Comparison of ENCODE assay signal across 6 cellular contexts in genomic region chr1:228164561-228165371, GRCh38. TPM values are rescaled to one million over a fixed set of nuclear protein-coding genes. Genes with fewer than 3 reads are reported as not detected.
DNase-seq lines count a peak whose midpoint lies in the region; ATAC-seq and TF ChIP-seq lines count a peak whose summit lies in the region.

No MANE protein-coding gene starts in this region.

- peak overlapping the region; percentile 70; the same call in 1 of the 2 replicates for H3K4me3 ChIP-seq in PC-9
- H3K4me3 ChIP-seq in right cardiac atrium (ENCODE audit: low read length), result peak overlapping the region; percentile 38

- H3K36me3 ChIP-seq in PC-9 (ENCODE audit: low read depth), result no peaks in the 10 kb centered on the region

- CTCF ChIA-PET in PC-9 (lab: Charles Lee), result interaction anchor here (0.6 to 1.5 kb wide), 5 partner anchors 9 to 1425 kb away, joined by 3 to 11 read pairs (median 8); no protein-coding TSS in a partner anchor

- TF ChIP-seq CTCF in PC-9 (conservative IDR thresholded peaks at IDR 0.05), result no peak

- H3K27me3 ChIP-seq in PC-9 (ENCODE audit: insufficient read depth, low read depth), result no peaks in the 10 kb centered on the region
- H3K27me3 ChIP-seq in right cardiac atrium (ENCODE audit: control insufficient read depth, insufficient read depth), result no peaks in the 10 kb centered on the region

- POLR2A ChIA-PET in PC-9 (lab: Charles Lee; ENCODE audit: unreplicated experiment), result interaction anchor here (0.6 to 1.0 kb wide), 6 partner anchors 7 to 105 kb away, joined by 3 to 9 read pairs (median 4); no protein-coding TSS in a partner anchor

- peaks cover 7% of the 10 kb centered on the region; the same call in 1 of the 2 replicates for H3F3A ChIP-seq in PC-9 (ENCODE audit: insufficient read depth, low read depth)

- DNase-seq in PC-9 (no peak), right cardiac atrium (peak in 2 of 3 donors; percentile 23 to 65), medulla oblongata (ENCODE audit: extremely low spot score) (no peak), hypothalamus (lab: John Stamatoyannopoulos, UW) (no peak)

- TSS peak; percentile 92 for BruUV-seq in PC-9 (replicated peaks; lab: Mats Ljungman, UMichigan)

- H3K4me2 ChIP-seq in PC-9, result peak overlapping the region; percentile 88

- WGBS in right cardiac atrium, result 47% methylated on average over 20 of the region's 20 CpGs

- H3K27ac ChIP-seq in PC-9 (peak overlapping the region; percentile 60), right cardiac atrium (ENCODE audit: low read length) (peak overlapping the region; percentile 65)

- H3K9me3 ChIP-seq in PC-9 (ENCODE audit: insufficient read depth, low read depth) (no peaks in the 10 kb centered on the region), right cardiac atrium (ENCODE audit: control insufficient read depth, low read length) (no peaks in the 10 kb centered on the region)

- peak overlapping the region; percentile 76; the same call in 1 of the 2 replicates for H2AFZ ChIP-seq in PC-9

- peak; percentile 0 for ATAC-seq in GM19023 (IDR thresholded peaks at IDR 0.05; ENCODE audit: unreplicated experiment)
- ATAC-seq in right cardiac atrium, result no peak
- no peak for ATAC-seq in HG02571 (IDR thresholded peaks at IDR 0.05; ENCODE audit: unreplicated experiment)

- H3K4me1 ChIP-seq in PC-9 (replicated peaks; ENCODE audit: insufficient read depth) (peaks cover 13% of the 10 kb centered on the region), right cardiac atrium (ENCODE audit: control insufficient read depth, insufficient read depth, low read length) (peaks cover 2% of the 10 kb centered on the region)

- no peaks in the 10 kb centered on the region for H4K20me1 ChIP-seq in PC-9 (ENCODE audit: insufficient read depth)

- 0 out of 2 replicates have a peak, but pooled peaks cover 21% of the 10 kb centered on the region for H3K79me2 ChIP-seq in PC-9 (ENCODE audit: low read depth)

- no peaks in the 10 kb centered on the region for H3K9me2 ChIP-seq in PC-9 (ENCODE audit: insufficient read depth)

- intact Hi-C loops in PC-9 (cut with micrococcal nuclease; ENCODE audit: unreplicated experiment) (loop anchor here (5.0 kb wide), 1 partner anchor 602 kb away; the partner anchor contains the start of gene ZNF678), right cardiac atrium (cut with DNase I) (no loop called here)

RNA-seq across cellular contexts. Expression of gene IBA57, which starts 0.8 kb away (rescaled TPM):
- total RNA-seq in PC-9 (2021) (7.8 and 13.8 TPM in 2 replicates), right cardiac atrium (10 to 100 TPM in 2 of 4 donors, 1 to 10 TPM in 2; 8.3 to 12.0 (median 10.3) TPM)
- polyA plus RNA-seq in right cardiac atrium, result 4.5 TPM

RNA-seq across cellular contexts. Expression of gene GJC2, which starts 15.0 kb away (rescaled TPM):
- total RNA-seq in PC-9 (2021) (2.1 and 3.4 TPM in 2 replicates), right cardiac atrium (1 to 10 TPM; 1.2 to 2.2 (median 1.7) TPM)
- 1.3 TPM for polyA plus RNA-seq in right cardiac atrium

RNA-seq across cellular contexts. Expression of gene GUK1, which starts 24.7 kb away (rescaled TPM):
- total RNA-seq in PC-9 (2021) (239 and 278 TPM in 2 replicates), right cardiac atrium (100 to 1,000 TPM; 151 to 202 (median 169) TPM)
- polyA plus RNA-seq in right cardiac atrium, result 315 TPM

RNA-seq across cellular contexts. Expression of gene OBSCN, which starts 43.1 kb away (rescaled TPM):
- 62.9 and 91.7 TPM in 2 replicates for total RNA-seq in PC-9 (2021)
- 100 to 1,000 TPM; 144 to 196 (median 183) TPM for total RNA-seq in right cardiac atrium
- polyA plus RNA-seq in right cardiac atrium, result 234 TPM

RNA-seq across cellular contexts. Expression of gene MRPL55, which starts 55.7 kb away (rescaled TPM):
- total RNA-seq in PC-9 (2021) (81.0 and 84.4 TPM in 2 replicates), right cardiac atrium (10 to 100 TPM; 51.6 to 56.5 (median 52.8) TPM)
- 103 TPM for polyA plus RNA-seq in right cardiac atrium

Comparison
In these comparisons a context has a peak if more than half of its experiments do, and no peak if none do; other contexts are left out.
1. DNase-seq: peak in right cardiac atrium (2 of 3); none in PC-9 (0 of 2), medulla oblongata (single experiment) and hypothalamus (0 of 51).